20 cellular contexts compared by ENCODE assay signal in the genomic region with DNA sequence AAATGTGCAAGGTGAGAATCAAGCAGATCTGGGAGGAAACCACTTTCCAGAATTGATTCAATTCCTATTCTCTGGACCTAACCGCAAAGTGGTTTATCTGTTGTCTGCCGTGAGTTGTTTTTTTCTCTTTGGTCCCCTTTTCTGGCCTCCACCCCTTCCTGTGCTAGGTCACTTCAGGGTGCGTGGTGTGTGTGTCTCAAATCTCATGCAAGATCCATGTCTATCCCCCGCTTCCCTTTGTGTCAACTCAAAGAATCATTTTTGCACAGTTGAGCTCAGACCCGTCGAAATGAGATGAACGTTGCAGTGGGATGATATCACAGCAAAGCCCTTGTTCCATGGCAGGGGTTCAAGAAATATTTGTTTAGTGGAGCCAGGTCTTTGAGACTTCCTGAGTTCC.
DNase-seq lines count a peak whose midpoint lies in the region; ATAC-seq and TF ChIP-seq lines count a peak whose summit lies in the region.
"Had no signal": no experiment of that assay in that cellular context is flagged by ENCODE, and none has a peak within 500 bp of the region (broad histone marks: within the 10 kb centered on the region; RNA-seq: fewer than 3 reads in every experiment).

No MANE protein-coding gene starts in this region.

- ATAC-seq in activated CD8-positive, alpha-beta T cell treated with anti-CD3 and anti-CD28 coated beads, Interleukin-2, amount 10 ng/mL, durations not matched to agents 7 days and 5 days = peak; percentile 66
- peak; percentile 87 for ATAC-seq in effector memory CD8-positive, alpha-beta T cell (replicated peaks)
- ATAC-seq in right cardiac atrium = no peak
- ATAC-seq: psoas muscle; stimulated activated memory B cell treated with anti-CD40 and anti-IgM and Interleukin-4, amounts not matched to agents 10 μg/mL and 1 μg/mL and 100 μg/mL, for 72 hours had no signal

- intact Hi-C loops in activated CD4-positive, alpha-beta T cell treated with anti-CD3 and anti-CD28 coated beads, Interleukin-2, amount 10 ng/mL, durations not matched to agents 24 days and 14 days (cut with micrococcal nuclease) = loop anchor here (1.0 kb wide), 1 partner anchor 108 kb away; no protein-coding TSS in a partner anchor
- intact Hi-C loops in right cardiac atrium (cut with DNase I) = no loop called here

- no peak overlapping the region for H3K4me2 ChIP-seq in hepatocyte

- H3K27me3 Mint-ChIP-seq in activated CD4-positive, alpha-beta T cell treated with anti-CD3 and anti-CD28 coated beads, Interleukin-2, amount 10 ng/mL, durations not matched to agents 24 days and 14 days = peaks cover 4% of the 10 kb centered on the region
- no peaks in the 10 kb centered on the region for H3K27me3 Mint-ChIP-seq in activated CD8-positive, alpha-beta T cell treated with anti-CD3 and anti-CD28 coated beads, Interleukin-2, amount 10 ng/mL, durations not matched to agents 7 days and 5 days (ENCODE audit: low read depth)
- no peaks in the 10 kb centered on the region for H3K27me3 Mint-ChIP-seq in effector memory CD8-positive, alpha-beta T cell
- peaks cover 54% of the 10 kb centered on the region for H3K27me3 Mint-ChIP-seq in progenitor cell of endocrine pancreas
- H3K27me3 Mint-ChIP-seq: activated B cell treated with CpG ODN at 0.5 μM for 24 hours; stimulated activated memory B cell treated with anti-CD40 and anti-IgM and Interleukin-4, amounts not matched to agents 10 μg/mL and 1 μg/mL and 100 μg/mL, for 72 hours had no signal

- H3K36me3 ChIP-seq in hepatocyte (replicated peaks; ENCODE audit: insufficient read depth, low read depth) = no peaks in the 10 kb centered on the region
- H3K36me3 ChIP-seq: transverse colon had no signal

- H3K9me3 ChIP-seq in hepatocyte (ENCODE audit: low read depth) = no peaks in the 10 kb centered on the region
- H3K9me3 ChIP-seq in right cardiac atrium (ENCODE audit: control insufficient read depth, low read length) = no peaks in the 10 kb centered on the region
- H3K9me3 ChIP-seq: psoas muscle, transverse colon had no signal

- peaks cover 12% of the 10 kb centered on the region for H3K9me3 Mint-ChIP-seq in activated CD4-positive, alpha-beta T cell treated with anti-CD3 and anti-CD28 coated beads, Interleukin-2, amount 10 ng/mL, durations not matched to agents 24 days and 14 days
- H3K9me3 Mint-ChIP-seq in activated CD8-positive, alpha-beta T cell treated with anti-CD3 and anti-CD28 coated beads, Interleukin-2, amount 10 ng/mL, durations not matched to agents 7 days and 5 days (ENCODE audit: insufficient read depth) = no peaks in the 10 kb centered on the region
- no peaks in the 10 kb centered on the region for H3K9me3 Mint-ChIP-seq in effector memory CD8-positive, alpha-beta T cell
- no peaks in the 10 kb centered on the region for H3K9me3 Mint-ChIP-seq in progenitor cell of endocrine pancreas (ENCODE audit: low read depth)
- H3K9me3 Mint-ChIP-seq: activated B cell treated with CpG ODN at 0.5 μM for 24 hours, memory B cell, nephron progenitor cell had no signal

- CTCF ChIA-PET in activated CD8-positive, alpha-beta T cell treated with anti-CD3 and anti-CD28 coated beads, Interleukin-2, amount 10 ng/mL, durations not matched to agents 7 days and 5 days (lab: Charles Lee) = no interaction called here

- H3K4me3 ChIP-seq in Jurkat, Clone E6-1 (ENCODE audit: low read length) = no peak overlapping the region
- H3K4me3 ChIP-seq in hepatocyte = no peak overlapping the region
- H3K4me3 ChIP-seq in right cardiac atrium (ENCODE audit: low read length) = no peak overlapping the region
- H3K4me3 ChIP-seq: psoas muscle, transverse colon had no signal

- H3K27ac ChIP-seq in hepatocyte (no peak overlapping the region), right cardiac atrium (ENCODE audit: low read length) (no peak overlapping the region)
- H3K27ac ChIP-seq: psoas muscle, transverse colon had no signal

- peaks cover 2% of the 10 kb centered on the region for H3K36me3 Mint-ChIP-seq in activated CD4-positive, alpha-beta T cell treated with anti-CD3 and anti-CD28 coated beads, Interleukin-2, amount 10 ng/mL, durations not matched to agents 24 days and 14 days (ENCODE audit: low read depth)
- H3K36me3 Mint-ChIP-seq in activated CD8-positive, alpha-beta T cell treated with anti-CD3 and anti-CD28 coated beads, Interleukin-2, amount 10 ng/mL, durations not matched to agents 7 days and 5 days (ENCODE audit: low read depth) = peaks cover 15% of the 10 kb centered on the region
- H3K36me3 Mint-ChIP-seq in effector memory CD8-positive, alpha-beta T cell (ENCODE audit: insufficient read depth) = peaks cover 3% of the 10 kb centered on the region
- H3K36me3 Mint-ChIP-seq in progenitor cell of endocrine pancreas (ENCODE audit: insufficient read depth) = no peaks in the 10 kb centered on the region
- H3K36me3 Mint-ChIP-seq: memory B cell; stimulated activated memory B cell treated with anti-CD40 and anti-IgM and Interleukin-4, amounts not matched to agents 10 μg/mL and 1 μg/mL and 100 μg/mL, for 72 hours had no signal

- H3K27ac Mint-ChIP-seq in activated CD4-positive, alpha-beta T cell treated with anti-CD3 and anti-CD28 coated beads, Interleukin-2, amount 10 ng/mL, durations not matched to agents 24 days and 14 days = peak overlapping the region; percentile 78
- H3K27ac Mint-ChIP-seq in activated CD8-positive, alpha-beta T cell treated with anti-CD3 and anti-CD28 coated beads, Interleukin-2, amount 10 ng/mL, durations not matched to agents 7 days and 5 days = peak overlapping the region; percentile 79
- H3K27ac Mint-ChIP-seq in effector memory CD8-positive, alpha-beta T cell = peak overlapping the region; percentile 59 to 91
- H3K27ac Mint-ChIP-seq in progenitor cell of endocrine pancreas = no peak overlapping the region
- H3K27ac Mint-ChIP-seq: activated B cell treated with CpG ODN at 0.5 μM for 24 hours; memory B cell; nephron progenitor cell; stimulated activated memory B cell treated with anti-CD40 and anti-IgM and Interleukin-4, amounts not matched to agents 10 μg/mL and 1 μg/mL and 100 μg/mL, for 72 hours had no signal

- DNase-seq in activated CD4-positive, alpha-beta T cell treated with anti-CD3 and anti-CD28 coated beads, Interleukin-2, amount 10 ng/mL, durations not matched to agents 24 days and 14 days = peak; percentile 79
- no peak for DNase-seq in activated CD4-positive, alpha-beta T cell treated with anti-CD3 and anti-CD28 coated beads for 4 hours
- DNase-seq in Jurkat, Clone E6-1 (ENCODE audit: low read depth, low spot score) = peak; percentile 50
- peak; percentile 55 for DNase-seq in activated CD8-positive, alpha-beta T cell treated with anti-CD3 and anti-CD28 coated beads, Interleukin-2, amount 10 ng/mL, durations not matched to agents 7 days and 5 days
- no peak for DNase-seq in effector memory CD8-positive, alpha-beta T cell
- DNase-seq in hepatocyte (ENCODE audit: low spot score) (no peak), progenitor cell of endocrine pancreas (ENCODE audit: low spot score, unreplicated experiment) (no peak), right cardiac atrium (no peak)
- DNase-seq: activated B cell treated with CpG ODN at 0.5 μM for 24 hours; activated effector memory CD4-positive, alpha-beta T cell treated with Interleukin-2 at 50 U/mL for 16 hours; KG1; NCI-H1048; NCI-H2081; NCI-H510A treated with DMSO at 0.1 percent for 48 hours; nephron progenitor cell; psoas muscle; small intestine; transverse colon had no signal

- H3K4me1 Mint-ChIP-seq in activated CD4-positive, alpha-beta T cell treated with anti-CD3 and anti-CD28 coated beads, Interleukin-2, amount 10 ng/mL, durations not matched to agents 24 days and 14 days = peaks cover 56% of the 10 kb centered on the region
- H3K4me1 Mint-ChIP-seq in activated CD8-positive, alpha-beta T cell treated with anti-CD3 and anti-CD28 coated beads, Interleukin-2, amount 10 ng/mL, durations not matched to agents 7 days and 5 days (ENCODE audit: low read depth) = peaks cover 72% of the 10 kb centered on the region
- H3K4me1 Mint-ChIP-seq in effector memory CD8-positive, alpha-beta T cell (ENCODE audit: low read depth in 2 of 2) = peaks cover 32 to 44% of the 10 kb centered on the region in 2 donors
- no peaks in the 10 kb centered on the region for H3K4me1 Mint-ChIP-seq in progenitor cell of endocrine pancreas (ENCODE audit: low read depth)
- H3K4me1 Mint-ChIP-seq: activated B cell treated with CpG ODN at 0.5 μM for 24 hours; memory B cell; stimulated activated memory B cell treated with anti-CD40 and anti-IgM and Interleukin-4, amounts not matched to agents 10 μg/mL and 1 μg/mL and 100 μg/mL, for 72 hours had no signal

- H3K27me3 ChIP-seq in hepatocyte = no peaks in the 10 kb centered on the region
- no peaks in the 10 kb centered on the region for H3K27me3 ChIP-seq in right cardiac atrium (ENCODE audit: control insufficient read depth, insufficient read depth)
- H3K27me3 ChIP-seq: transverse colon had no signal

- H3K79me2 ChIP-seq in hepatocyte = no peaks in the 10 kb centered on the region

- TF ChIP-seq CTCF in hepatocyte (IDR thresholded peaks at IDR 0.05; ENCODE audit: poor library complexity) (no peak), progenitor cell of endocrine pancreas (IDR thresholded peaks at IDR 0.05; ENCODE audit: unreplicated experiment) (no peak)

- POLR2A ChIA-PET in activated CD8-positive, alpha-beta T cell treated with anti-CD3 and anti-CD28 coated beads, Interleukin-2, amount 10 ng/mL, durations not matched to agents 7 days and 5 days (lab: Charles Lee) = interaction anchor here (1.0 to 1.7 kb wide), 3 partner anchors 16 to 179 kb away, joined by 3 to 6 read pairs (median 3); no protein-coding TSS in a partner anchor

- no peak overlapping the region for H2AFZ ChIP-seq in hepatocyte

- H3K4me1 ChIP-seq in hepatocyte (ENCODE audit: insufficient read depth) (no peaks in the 10 kb centered on the region), right cardiac atrium (ENCODE audit: control insufficient read depth, insufficient read depth, low read length) (no peaks in the 10 kb centered on the region)
- H3K4me1 ChIP-seq: psoas muscle, transverse colon had no signal

- WGBS in hepatocyte (ENCODE audit: low lambda C conversion rate, missing lambda C conversion rate) = 85% methylated on average over 7 of the region's 7 CpGs
- WGBS in right cardiac atrium = 43% methylated on average over 7 of the region's 7 CpGs

- no peaks in the 10 kb centered on the region for H4K20me1 ChIP-seq in hepatocyte (ENCODE audit: insufficient read depth, poor library complexity, severe bottlenecking)

- H3K9me2 ChIP-seq in hepatocyte (replicated peaks; ENCODE audit: insufficient read depth) = no peaks in the 10 kb centered on the region

- H3K4me3 Mint-ChIP-seq in activated CD4-positive, alpha-beta T cell treated with anti-CD3 and anti-CD28 coated beads, Interleukin-2, amount 10 ng/mL, durations not matched to agents 24 days and 14 days = peak overlapping the region; percentile 69
- H3K4me3 Mint-ChIP-seq in activated CD8-positive, alpha-beta T cell treated with anti-CD3 and anti-CD28 coated beads, Interleukin-2, amount 10 ng/mL, durations not matched to agents 7 days and 5 days = peak overlapping the region; percentile 55
- H3K4me3 Mint-ChIP-seq in effector memory CD8-positive, alpha-beta T cell = peak overlapping the region; percentile 63
- H3K4me3 Mint-ChIP-seq in progenitor cell of endocrine pancreas (ENCODE audit: low read depth) = no peak overlapping the region
- H3K4me3 Mint-ChIP-seq: activated B cell treated with CpG ODN at 0.5 μM for 24 hours; memory B cell; nephron progenitor cell; stimulated activated memory B cell treated with anti-CD40 and anti-IgM and Interleukin-4, amounts not matched to agents 10 μg/mL and 1 μg/mL and 100 μg/mL, for 72 hours had no signal

Comparison
In these comparisons a context has a peak if more than half of its experiments do, and no peak if none do; other contexts are left out.
1. DNase-seq: peak in activated CD4-positive, alpha-beta T cell treated with anti-CD3 and anti-CD28 coated beads, Interleukin-2, amount 10 ng/mL, durations not matched to agents 24 days and 14 days (single experiment), Jurkat, Clone E6-1 (single experiment) and activated CD8-positive, alpha-beta T cell treated with anti-CD3 and anti-CD28 coated beads, Interleukin-2, amount 10 ng/mL, durations not matched to agents 7 days and 5 days (single experiment); none in activated CD4-positive, alpha-beta T cell treated with anti-CD3 and anti-CD28 coated beads for 4 hours (0 of 2), effector memory CD8-positive, alpha-beta T cell (0 of 3), hepatocyte (single experiment), progenitor cell of endocrine pancreas (single experiment) and right cardiac atrium (0 of 3).
2. ATAC-seq: peak in activated CD8-positive, alpha-beta T cell treated with anti-CD3 and anti-CD28 coated beads, Interleukin-2, amount 10 ng/mL, durations not matched to agents 7 days and 5 days (single experiment) and effector memory CD8-positive, alpha-beta T cell (single experiment); none in right cardiac atrium (0 of 2).